Comparison of ENCODE assay signal across 20 cellular contexts in genomic region chr10:123721441-123722049, GRCh38. TPM values are rescaled to one million over a fixed set of nuclear protein-coding genes. Genes with fewer than 3 reads are reported as not detected.
DNase-seq lines count a peak whose midpoint lies in the region; ATAC-seq and TF ChIP-seq lines count a peak whose summit lies in the region.
"Had no signal": no experiment of that assay in that cellular context is flagged by ENCODE, and none has a peak within 500 bp of the region (broad histone marks: within the 10 kb centered on the region; RNA-seq: fewer than 3 reads in every experiment).

No MANE protein-coding gene starts in this region.

- no peaks in the 10 kb centered on the region for H3K79me2 ChIP-seq in osteoblast (ENCODE audit: insufficient read depth, low read length)

- ATAC-seq in GM19328 (IDR thresholded peaks at IDR 0.05; ENCODE audit: unreplicated experiment), result no peak
- ATAC-seq in GM21390 (IDR thresholded peaks at IDR 0.05; ENCODE audit: unreplicated experiment), result no peak
- ATAC-seq: CD8-positive, alpha-beta T cell had no signal

- H4K20me1 ChIP-seq in osteoblast (ENCODE audit: insufficient read depth, low read length), result no peaks in the 10 kb centered on the region
- H4K20me1 ChIP-seq: BLaER1 treated with 17β-estradiol and CSF1 and Interleukin-3, amounts not matched to agents 10 nM and 100 nM had no signal

- TF ChIP-seq CTCF in osteoblast (IDR thresholded peaks at IDR 0.05; ENCODE audit: extremely low read depth, low read depth, low read length), result no peak

- no peaks in the 10 kb centered on the region for H3K27me3 ChIP-seq in osteoblast (ENCODE audit: insufficient read depth, low read length)
- H3K27me3 ChIP-seq: BLaER1 treated with 17β-estradiol and CSF1 and Interleukin-3, amounts not matched to agents 10 nM and 100 nM had no signal

- DNase-seq in NCI-H2171 treated with DMSO at 0.1 percent for 48 hours (lab: John Stamatoyannopoulos, UW), result peak; percentile 56
- no peak for DNase-seq in NCI-H2171 (lab: John Stamatoyannopoulos, UW)
- peak; percentile 50 for DNase-seq in islet precursor cell
- peak; percentile 42 for DNase-seq in osteoblast (ENCODE audit: insufficient read length, low spot score, missing footprints)
- no peak for DNase-seq in ACHN
- no peak for DNase-seq in DMS79 treated with DMSO at 0.1 percent for 48 hours (lab: John Stamatoyannopoulos, UW)
- DNase-seq: 8988T; Calu3; CD8-positive, alpha-beta T cell; GF-D8; GM23248 had no signal

- H3K36me3 ChIP-seq in osteoblast (ENCODE audit: insufficient read depth, low read length), result no peaks in the 10 kb centered on the region
- H3K36me3 ChIP-seq: BLaER1 treated with 17β-estradiol and CSF1 and Interleukin-3, amounts not matched to agents 10 nM and 100 nM; HAP-1 had no signal

- peaks cover 2% of the 10 kb centered on the region for H3K9me3 ChIP-seq in osteoblast (ENCODE audit: low read depth, low read length)
- H3K9me3 ChIP-seq: HAP-1 had no signal

- in situ Hi-C loops in ACHN (cut with HindIII; ENCODE audit: low pct_ligation_motif_present, low pct_unique_long_range_greater_than_20kb, low sequenced_read_pairs), result no loop called here

- H2AFZ ChIP-seq in osteoblast (ENCODE audit: low read length), result no peak overlapping the region
- H2AFZ ChIP-seq: GM23248 had no signal

- H3K4me3 ChIP-seq in osteoblast (ENCODE audit: insufficient read depth, low read length), result no peak overlapping the region
- H3K4me3 ChIP-seq: BLaER1 treated with 17β-estradiol and CSF1 and Interleukin-3, amounts not matched to agents 10 nM and 100 nM; GM23248; HAP-1 had no signal

- no peak overlapping the region for H3K4me2 ChIP-seq in osteoblast (ENCODE audit: insufficient read depth, low read length)
- H3K4me2 ChIP-seq: BLaER1 treated with 17β-estradiol and CSF1 and Interleukin-3, amounts not matched to agents 10 nM and 100 nM had no signal

- H3K4me1 ChIP-seq in osteoblast (ENCODE audit: insufficient read depth, low read length), result no peaks in the 10 kb centered on the region
- H3K4me1 ChIP-seq: BLaER1 treated with 17β-estradiol and CSF1 and Interleukin-3, amounts not matched to agents 10 nM and 100 nM; HAP-1 had no signal

- no peak overlapping the region for H3K27ac ChIP-seq in osteoblast (ENCODE audit: low read depth, low read length)
- H3K27ac ChIP-seq: BLaER1 treated with 17β-estradiol and CSF1 and Interleukin-3, amounts not matched to agents 10 nM and 100 nM; GM23248; HL-60 had no signal

RNA-seq across cellular contexts. Expression of gene GPR26, which starts 55.4 kb away (rescaled TPM):
- not detected in 2 replicates for total RNA-seq in osteoblast
- total RNA-seq: A673; B cell; Calu3; CD8-positive, alpha-beta T cell; GM23248; H4; HT1080 had no signal

Comparison
In these comparisons a context has a peak if more than half of its experiments do, and no peak if none do; other contexts are left out.
1. DNase-seq: peak in NCI-H2171 treated with DMSO at 0.1 percent for 48 hours (single experiment), islet precursor cell (single experiment) and osteoblast (single experiment); none in NCI-H2171 (single experiment), ACHN (single experiment) and DMS79 treated with DMSO at 0.1 percent for 48 hours (single experiment).